Comparison of ENCODE assay signal across 13 cellular contexts in genomic region chr14:102608064-102608446, GRCh38. TPM values are rescaled to one million over a fixed set of nuclear protein-coding genes. Genes with fewer than 3 reads are reported as not detected.
DNase-seq lines count a peak whose midpoint lies in the region; ATAC-seq lines count a peak whose summit lies in the region.
"Had no signal": no experiment of that assay in that cellular context is flagged by ENCODE, and none has a peak within 500 bp of the region (broad histone marks: within the 10 kb centered on the region; RNA-seq: fewer than 3 reads in every experiment).

No MANE protein-coding gene starts in this region.

- H3K27ac Mint-ChIP-seq in memory B cell: peak overlapping the region; percentile 53
- H3K27ac Mint-ChIP-seq: activated naive CD8-positive, alpha-beta T cell treated with anti-CD3 and anti-CD28 coated beads, Interleukin-2, amount 10 ng/mL, durations not matched to agents 7 days and 5 days; natural killer cell had no signal

- ATAC-seq in GM18861 (IDR thresholded peaks at IDR 0.05; ENCODE audit: unreplicated experiment): peak; percentile 47
- peak; percentile 57 for ATAC-seq in GM21447 (IDR thresholded peaks at IDR 0.05; ENCODE audit: unreplicated experiment)
- ATAC-seq in HG03095 (IDR thresholded peaks at IDR 0.05; ENCODE audit: unreplicated experiment): peak; percentile 54
- ATAC-seq in memory B cell (ENCODE audit: low read depth): no peak
- ATAC-seq in HG02610 (IDR thresholded peaks at IDR 0.05; ENCODE audit: unreplicated experiment): no peak
- ATAC-seq in Right ventricle myocardium inferior: no peak
- ATAC-seq: natural killer cell had no signal

- intact Hi-C loops in Right ventricle myocardium inferior (cut with DNase I): no loop called here

- H3K4me3 Mint-ChIP-seq in memory B cell: peak overlapping the region; percentile 5
- H3K4me3 Mint-ChIP-seq: activated naive CD8-positive, alpha-beta T cell treated with anti-CD3 and anti-CD28 coated beads, Interleukin-2, amount 10 ng/mL, durations not matched to agents 7 days and 5 days; natural killer cell had no signal

- H3K4me1 Mint-ChIP-seq in memory B cell: peaks cover 38% of the 10 kb centered on the region

- DNase-seq in memory B cell (ENCODE audit: low spot score in 2 of 2) (no peak), Right ventricle myocardium inferior (ENCODE audit: missing footprints) (no peak), Ammon's horn (ENCODE audit: low spot score) (no peak)
- DNase-seq: activated CD4-positive, alpha-beta T cell treated with anti-CD3 and anti-CD28 coated beads for 48 hours; activated naive CD8-positive, alpha-beta T cell treated with anti-CD3 and anti-CD28 coated beads, Interleukin-2, amount 10 ng/mL, durations not matched to agents 7 days and 5 days; colonic mucosa; islet precursor cell; natural killer cell; NCI-H524 had no signal

- no peaks in the 10 kb centered on the region for H3K9me3 Mint-ChIP-seq in memory B cell
- H3K9me3 Mint-ChIP-seq: activated naive CD8-positive, alpha-beta T cell treated with anti-CD3 and anti-CD28 coated beads, Interleukin-2, amount 10 ng/mL, durations not matched to agents 7 days and 5 days; natural killer cell had no signal

- H3K36me3 Mint-ChIP-seq in memory B cell: peaks cover 9% of the 10 kb centered on the region
- H3K36me3 Mint-ChIP-seq: natural killer cell had no signal

- H3K27me3 Mint-ChIP-seq in memory B cell: no peaks in the 10 kb centered on the region
- H3K27me3 Mint-ChIP-seq: activated naive CD8-positive, alpha-beta T cell treated with anti-CD3 and anti-CD28 coated beads, Interleukin-2, amount 10 ng/mL, durations not matched to agents 7 days and 5 days had no signal

RNA-seq across cellular contexts. Expression of gene RCOR1, which starts 15.6 kb away (rescaled TPM):
- total RNA-seq in Right ventricle myocardium inferior: 11.9 TPM

Comparison
In these comparisons a context has a peak if more than half of its experiments do, and no peak if none do; other contexts are left out.
1. ATAC-seq: peak in GM18861 (single experiment), GM21447 (single experiment) and HG03095 (single experiment); none in memory B cell (single experiment), HG02610 (single experiment) and Right ventricle myocardium inferior (single experiment).